Comparison of ENCODE assay signal across 8 cellular contexts in genomic region chr9:129413537-129414376, GRCh38.
DNase-seq lines count a peak whose midpoint lies in the region; ATAC-seq and TF ChIP-seq lines count a peak whose summit lies in the region.

No MANE protein-coding gene starts in this region.

- H3K27ac ChIP-seq in PC-3 (ENCODE audit: low read length) (peak overlapping the region; percentile 93), esophagus (ENCODE audit: low read depth in 2 of 2, low read length in 1 of 2) (peak overlapping the region; percentile 95 to 96), mucosa of rectum (ENCODE audit: low read depth in 2 of 2, low read length in 2 of 2) (peak overlapping the region; percentile 96 to 97)

- peak overlapping the region; percentile 89 for H3K4me2 ChIP-seq in PC-3 (ENCODE audit: low read length)

- H3K79me2 ChIP-seq in PC-3 (ENCODE audit: low read length): no peaks in the 10 kb centered on the region

- TSS peak; percentile 95 for BruUV-seq in PC-3 (replicated peaks; lab: Mats Ljungman, UMichigan)

- no peaks in the 10 kb centered on the region for H3F3A ChIP-seq in PC-3 (ENCODE audit: low read length, unreplicated experiment)

- intact Hi-C loops in PC-3 (cut with micrococcal nuclease): loop anchor here (5.0 kb wide), 2 partner anchors 84 to 199 kb away; no protein-coding TSS in a partner anchor

- peaks cover 9% of the 10 kb centered on the region for H3K9me3 Mint-ChIP-seq in activated T-cell treated with anti-CD3 and anti-CD28 coated beads, Interleukin-2, amount 50 U/mL, for 24 hours

- peak overlapping the region; percentile 77 for H3K4me3 Mint-ChIP-seq in activated T-cell treated with anti-CD3 and anti-CD28 coated beads, Interleukin-2, amount 50 U/mL, for 24 hours

- CTCF ChIA-PET in PC-3 (lab: Charles Lee): interaction anchor here (0.6 kb wide), 1 partner anchor 274 kb away, joined by 8 read pairs; no protein-coding TSS in a partner anchor

- H3K27me3 ChIP-seq in PC-3 (ENCODE audit: low read length) (no peaks in the 10 kb centered on the region), esophagus (ENCODE audit: control insufficient read depth in 1 of 2, insufficient read depth in 2 of 2, low read length in 2 of 2) (no peaks in the 10 kb centered on the region), mucosa of rectum (ENCODE audit: control insufficient read depth in 2 of 2, insufficient read depth in 2 of 2, low read length in 2 of 2) (no peaks in the 10 kb centered on the region)

- DNase-seq in DMS153 (lab: John Stamatoyannopoulos, UW) (peak; percentile 91), KBM-7 (peak; percentile 97), PC-3 (peak; percentile 93)
- DNase-seq in activated T-cell treated with anti-CD3 and anti-CD28 coated beads, Interleukin-2, amount 50 U/mL, for 24 hours: peak; percentile 99
- DNase-seq in stimulated activated CD8-positive, alpha-beta memory T cell treated with anti-CD3 and anti-CD28 coated beads, Interleukin-4, amount 100 ng/mL, for 24 hours (ENCODE audit: low read depth): peak; percentile 99

- H4K20me1 ChIP-seq in PC-3 (ENCODE audit: low read length): no peaks in the 10 kb centered on the region

- H3K4me3 ChIP-seq in PC-3 (ENCODE audit: low read length): peak overlapping the region; percentile 64
- peak overlapping the region; percentile 58 to 67 for H3K4me3 ChIP-seq in esophagus (ENCODE audit: low read depth in 1 of 2, low read length in 2 of 2)
- peak overlapping the region; percentile 69 to 72 for H3K4me3 ChIP-seq in mucosa of rectum (ENCODE audit: low read length in 2 of 2)

- H3K9ac ChIP-seq in PC-3 (ENCODE audit: low read length) (peak overlapping the region; percentile 93), mucosa of rectum (ENCODE audit: low read depth in 1 of 2, low read length in 2 of 2) (peak overlapping the region; percentile 90 to 100)

- H3K4me1 Mint-ChIP-seq in activated T-cell treated with anti-CD3 and anti-CD28 coated beads, Interleukin-2, amount 50 U/mL, for 24 hours (ENCODE audit: low read depth): peaks cover 33% of the 10 kb centered on the region

- H3K9me3 ChIP-seq in PC-3 (ENCODE audit: low read length) (no peaks in the 10 kb centered on the region), esophagus (ENCODE audit: control insufficient read depth in 2 of 2, insufficient read depth in 1 of 2, low read depth in 1 of 2, low read length in 1 of 2) (peaks cover 0 to 5% of the 10 kb centered on the region in 2 donors), mucosa of rectum (ENCODE audit: control insufficient read depth in 2 of 2, low read length in 2 of 2) (no peaks in the 10 kb centered on the region)

- H3K27me3 Mint-ChIP-seq in activated T-cell treated with anti-CD3 and anti-CD28 coated beads, Interleukin-2, amount 50 U/mL, for 24 hours: no peaks in the 10 kb centered on the region

- peaks cover 18% of the 10 kb centered on the region for H3K4me1 ChIP-seq in PC-3 (ENCODE audit: insufficient read depth, low read length)
- peaks cover 0 to 11% of the 10 kb centered on the region in 2 donors for H3K4me1 ChIP-seq in esophagus (ENCODE audit: control insufficient read depth in 2 of 2, insufficient read depth in 2 of 2, low read length in 1 of 2)
- peaks cover 21 to 31% of the 10 kb centered on the region in 2 donors for H3K4me1 ChIP-seq in mucosa of rectum (ENCODE audit: control insufficient read depth in 2 of 2, insufficient read depth in 2 of 2, low read length in 2 of 2)

- no peak for TF ChIP-seq CTCF in PC-3 (conservative IDR thresholded peaks at IDR 0.05; ENCODE audit: low read depth, low read length)

- H3K27ac Mint-ChIP-seq in activated T-cell treated with anti-CD3 and anti-CD28 coated beads, Interleukin-2, amount 50 U/mL, for 24 hours: peak overlapping the region; percentile 94

- ATAC-seq in GM21717 (IDR thresholded peaks at IDR 0.05; ENCODE audit: unreplicated experiment) (peak; percentile 64), PC-3 (peak; percentile 85)

- POLR2A ChIA-PET in PC-3 (lab: Charles Lee; ENCODE audit: unreplicated experiment): interaction anchor here (0.6 to 0.9 kb wide), 5 partner anchors 46 to 1503 kb away, joined by 5 to 12 read pairs (median 7); no protein-coding TSS in a partner anchor

- 0 to 1% methylated on average over 25 to 84 of the region's 84 CpGs for WGBS in esophagus, 2 donors

- in situ Hi-C loops in KBM-7 (cut with MboI; ENCODE audit: low pct_unique_long_range_greater_than_20kb, low sequenced_read_pairs): no loop called here

- peak overlapping the region; percentile 73 for H2AFZ ChIP-seq in PC-3 (ENCODE audit: low read length)

- no peaks in the 10 kb centered on the region for H3K36me3 ChIP-seq in PC-3 (ENCODE audit: low read depth, low read length)
- no peaks in the 10 kb centered on the region for H3K36me3 ChIP-seq in esophagus (ENCODE audit: control insufficient read depth in 2 of 2, insufficient read depth in 2 of 2, low read length in 1 of 2)
- H3K36me3 ChIP-seq in mucosa of rectum (ENCODE audit: control insufficient read depth in 2 of 2, insufficient read depth in 2 of 2, low read length in 2 of 2): no peaks in the 10 kb centered on the region

- no peaks in the 10 kb centered on the region for H3K9me2 ChIP-seq in PC-3 (replicated peaks; ENCODE audit: low read length)

- H3K36me3 Mint-ChIP-seq in activated T-cell treated with anti-CD3 and anti-CD28 coated beads, Interleukin-2, amount 50 U/mL, for 24 hours (ENCODE audit: low read depth): peaks cover 2% of the 10 kb centered on the region

Comparison
In these comparisons a context has a peak if more than half of its experiments do, and no peak if none do; other contexts are left out.
1. Peak in every context shown above with its lines: DNase-seq, ATAC-seq, H3K4me3 ChIP-seq and H3K27ac ChIP-seq.